In the genomic region with DNA sequence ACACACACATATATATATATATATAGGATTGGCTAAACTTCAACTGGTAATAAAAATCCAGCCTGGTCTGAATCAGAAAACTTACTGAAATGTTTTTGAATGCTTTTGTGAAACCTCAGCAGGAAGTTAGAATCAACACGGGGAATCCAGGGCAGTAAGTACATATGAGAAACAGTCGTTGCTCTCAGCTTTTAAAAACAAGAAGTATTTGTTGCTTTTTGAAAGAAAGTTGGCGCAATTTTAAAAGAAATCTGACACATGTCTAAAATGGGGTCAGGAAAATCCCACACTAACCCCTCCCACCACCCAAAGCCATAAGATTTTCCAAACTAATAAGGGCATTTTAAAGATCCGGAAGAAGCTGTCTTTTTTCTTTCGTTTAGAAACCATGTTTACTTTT, we compare ENCODE assay signal across 9 cellular contexts. TPM values are rescaled to one million over a fixed set of nuclear protein-coding genes. Genes with fewer than 3 reads are reported as not detected.
DNase-seq lines count a peak whose midpoint lies in the region; ATAC-seq, FAIRE-seq and TF ChIP-seq lines count a peak whose summit lies in the region.
"Had no signal": no experiment of that assay in that cellular context is flagged by ENCODE, and none has a peak within 500 bp of the region (broad histone marks: within the 10 kb centered on the region; RNA-seq: fewer than 3 reads in every experiment).

No MANE protein-coding gene starts in this region.

- no peak for FAIRE-seq in RCC 7860 (lab: Jason Lieb, UNC)

- H3K4me1 Mint-ChIP-seq in endothelial cell (ENCODE audit: unreplicated experiment): peaks cover 2% of the 10 kb centered on the region

- no peaks in the 10 kb centered on the region for H3K36me3 Mint-ChIP-seq in endothelial cell (ENCODE audit: low read depth, unreplicated experiment)

- TF ChIP-seq CTCF in AG04449 (IDR thresholded peaks at IDR 0.05; ENCODE audit: insufficient read depth, low read length, missing control alignments) (no peak), WI38 (IDR thresholded peaks at IDR 0.05; ENCODE audit: low read depth, low read length) (no peak), endothelial cell (IDR thresholded peaks at IDR 0.05; ENCODE audit: unreplicated experiment) (no peak)

- no peak overlapping the region for H3K4me3 ChIP-seq in AG04449 (ENCODE audit: low read depth, low read length)
- H3K4me3 ChIP-seq in WI38 (ENCODE audit: low read depth, low read length): peak overlapping the region; percentile 37

- CTCF ChIA-PET in AG04449 (lab: Yijun Ruan, JAX): interaction anchor here (0.8 to 1.5 kb wide), 4 partner anchors 9 to 76 kb away, joined by 3 to 7 read pairs (median 5); no protein-coding TSS in a partner anchor

- H3K9me3 Mint-ChIP-seq in endothelial cell (ENCODE audit: unreplicated experiment): no peaks in the 10 kb centered on the region

- H3K27ac Mint-ChIP-seq in endothelial cell (ENCODE audit: unreplicated experiment): no peak overlapping the region

- peak; percentile 55 for ATAC-seq in GM18511 (IDR thresholded peaks at IDR 0.05; ENCODE audit: unreplicated experiment)
- no peak for ATAC-seq in HG02852 (IDR thresholded peaks at IDR 0.05; ENCODE audit: unreplicated experiment)
- ATAC-seq in HG03139 (IDR thresholded peaks at IDR 0.05; ENCODE audit: unreplicated experiment): no peak
- ATAC-seq: gastrocnemius medialis had no signal

- POLR2A ChIA-PET in AG04449 (lab: Yijun Ruan, JAX): no interaction called here

- DNase-seq in AG04449 (ENCODE audit: low read depth, low spot score): peak; percentile 34
- DNase-seq in hepatic stellate cell (ENCODE audit: low spot score): peak; percentile 36
- no peak for DNase-seq in endothelial cell (ENCODE audit: low spot score)
- no peak for DNase-seq in RCC 7860 (ENCODE audit: low spot score)
- DNase-seq: gastrocnemius medialis had no signal

- no peak overlapping the region for H3K4me3 Mint-ChIP-seq in endothelial cell (ENCODE audit: unreplicated experiment)

- no peaks in the 10 kb centered on the region for H3K27me3 Mint-ChIP-seq in endothelial cell (ENCODE audit: unreplicated experiment)

RNA-seq across cellular contexts. Expression of gene CCDC170, which starts 11.5 kb away (rescaled TPM):
- total RNA-seq in endothelial cell (ENCODE audit: unreplicated experiment): 0.31 TPM

RNA-seq across cellular contexts. Expression of gene RMND1, which starts 30.4 kb away (rescaled TPM):
- total RNA-seq in endothelial cell (ENCODE audit: unreplicated experiment): 18.7 TPM

Comparison
In these comparisons a context has a peak if more than half of its experiments do, and no peak if none do; other contexts are left out.
1. DNase-seq: peak in AG04449 (single experiment) and hepatic stellate cell (single experiment); none in endothelial cell (single experiment) and RCC 7860 (single experiment).